Comparison of ENCODE assay signal across 8 cellular contexts in genomic region chr17:50297407-50297865, GRCh38. TPM values are rescaled to one million over a fixed set of nuclear protein-coding genes. Genes with fewer than 3 reads are reported as not detected.
DNase-seq lines count a peak whose midpoint lies in the region; ATAC-seq, FAIRE-seq and TF ChIP-seq lines count a peak whose summit lies in the region.

No MANE protein-coding gene starts in this region.

- no peak overlapping the region for H3K9ac ChIP-seq in HepG2 (ENCODE audit: insufficient read depth, low read depth, low read length)

- H3K4me1 ChIP-seq in HepG2 (ENCODE audit: insufficient read depth, low read length) = no peaks in the 10 kb centered on the region

- peak; percentile 86 for FAIRE-seq in HepG2 (lab: Jason Lieb, UNC)

- TF ChIP-seq EP300 in HepG2 (IDR thresholded peaks at IDR 0.05; ENCODE audit: low read depth in 2 of 2, low read length in 2 of 2) (no peak), HepG2 (CRISPR knock-in tag; IDR thresholded peaks at IDR 0.05; ENCODE audit: borderline replicate concordance) (no peak)

- H3K4me3 ChIP-seq in HepG2 (replicated peaks in 1 of 3; ENCODE audit: insufficient read depth in 1 of 3, low read depth in 2 of 3, low read length in 3 of 3) = no peak overlapping the region

- POLR2A ChIA-PET in HepG2 (lab: Yijun Ruan, JAX) = no interaction called here

- H3K36me3 ChIP-seq in HepG2 (replicated peaks in 1 of 2; ENCODE audit: control insufficient read depth in 1 of 2, insufficient read depth in 2 of 2, low read length in 2 of 2) = no peaks in the 10 kb centered on the region

- CTCF ChIA-PET in HepG2 (lab: Yijun Ruan, JAX; ENCODE audit: low intra/inter-chr PET ratio, low total read pairs) = interaction anchor here (0.9 to 7.9 kb wide), 10 partner anchors 24 to 218 kb away, joined by 3 to 223 read pairs (median 6); partner anchors contain the start of genes COL1A1 and TMEM92

- H3K27ac ChIP-seq in HepG2 (ENCODE audit: extremely low read length, insufficient read depth, low read length) = no peak overlapping the region

- TF ChIP-seq CTCF in HepG2 (CRISPR knock-in tag; IDR thresholded peaks at IDR 0.05) = peak; percentile 98

- 16% methylated on average over 6 of the region's 7 CpGs for WGBS in HepG2 (ENCODE audit: low lambda C conversion rate)

- TF ChIP-seq POLR2A in HepG2 (IDR thresholded peaks at IDR 0.05; ENCODE audit: insufficient read depth in 1 of 2, low read depth in 2 of 2, low read length in 2 of 2) = no peak

- in situ Hi-C loops in HepG2 (cut with HindIII; ENCODE audit: extremely low pct_ligation_motif_present, low pct_unique_long_range_greater_than_20kb) = no loop called here

- no peak overlapping the region for H3K4me2 ChIP-seq in HepG2 (ENCODE audit: low read depth, low read length)

- intact Hi-C loops in HepG2 (cut with micrococcal nuclease; ENCODE audit: unreplicated experiment) = loop anchor here (1.0 to 2.0 kb wide), 3 partner anchors 21 to 203 kb away; no protein-coding TSS in a partner anchor

- TF ChIP-seq RAD21 in HepG2 (CRISPR knock-in tag; IDR thresholded peaks at IDR 0.05) = peak; percentile 98

- no peak overlapping the region for H2AFZ ChIP-seq in HepG2 (ENCODE audit: low read length)

- no peaks in the 10 kb centered on the region for H3K9me3 ChIP-seq in HepG2 (ENCODE audit: low read length)

- DNase-seq in AG08395 (ENCODE audit: low spot score) (peak; percentile 81), NCI-H2227 treated with DMSO at 0.1 percent for 48 hours (lab: John Stamatoyannopoulos, UW) (peak; percentile 44), HepG2 (ENCODE audit: low spot score) (peak; percentile 75), OCI-M2 (lab: John Stamatoyannopoulos, UW; ENCODE audit: unreplicated experiment) (no peak)
- peak; percentile 68 for DNase-seq in activated CD4-positive, alpha-beta T cell treated with anti-CD3 and anti-CD28 coated beads for 1 hour
- peak; percentile 67 for DNase-seq in central memory CD4-positive, alpha-beta T cell
- peak; percentile 51 to 71 (median 53) for DNase-seq in stimulated activated CD4-positive, alpha-beta T cell treated with anti-CD3 and anti-CD28 coated beads, TNF-alpha, amount 100 ng/mL, for 1 hour (ENCODE audit: low read depth in 3 of 3, low spot score in 1 of 3)

- no TSS peak for BruUV-seq in HepG2 (replicated peaks; lab: Mats Ljungman, UMichigan)

- peaks cover 2 to 4% of the 10 kb centered on the region in 2 experiments; a peak in 2 of 5 replicates for H3K27me3 ChIP-seq in HepG2 (ENCODE audit: control insufficient read depth in 1 of 2, insufficient read depth in 2 of 2, low read length in 2 of 2)

- ATAC-seq in GM21381 (IDR thresholded peaks at IDR 0.05; ENCODE audit: unreplicated experiment) (peak; percentile 65), HepG2 (peak; percentile 98)

- no peaks in the 10 kb centered on the region for H4K20me1 ChIP-seq in HepG2 (ENCODE audit: insufficient read depth, low read length)

- no peaks in the 10 kb centered on the region for H3K79me2 ChIP-seq in HepG2 (ENCODE audit: insufficient read depth, low read length)

TF ChIP-seq in HepG2, 621 proteins besides CTCF, POLR2A, EP300 and RAD21 (continues in another document):
- TF ChIP-seq ZNF644 (CRISPR knock-in tag; IDR thresholded peaks at IDR 0.05; ENCODE audit: low read depth) (no peak), GLMP (CRISPR knock-in tag; IDR thresholded peaks at IDR 0.05; ENCODE audit: borderline replicate concordance) (no peak), ZNF317 (CRISPR knock-in tag; IDR thresholded peaks at IDR 0.05) (no peak), WIZ (CRISPR knock-in tag; IDR thresholded peaks at IDR 0.05) (no peak), CAMTA2 (CRISPR knock-in tag; IDR thresholded peaks at IDR 0.05; ENCODE audit: borderline replicate concordance) (no peak), ZNF607 (CRISPR knock-in tag; IDR thresholded peaks at IDR 0.05; ENCODE audit: borderline replicate concordance) (no peak), ZNF598 (CRISPR knock-in tag; IDR thresholded peaks at IDR 0.05; ENCODE audit: borderline replicate concordance) (peak; percentile 34; the same call in 1 of the 2 replicates), ZNF282 (IDR thresholded peaks at IDR 0.05; ENCODE audit: partially characterized antibody) (no peak), ZNF430 (CRISPR knock-in tag; IDR thresholded peaks at IDR 0.05) (no peak), ARHGAP35 (CRISPR knock-in tag; IDR thresholded peaks at IDR 0.05; ENCODE audit: borderline replicate concordance) (no peak), NFRKB (IDR thresholded peaks at IDR 0.05) (no peak), GPBP1L1 (CRISPR knock-in tag; IDR thresholded peaks at IDR 0.05) (no peak), RXRB (CRISPR knock-in tag; IDR thresholded peaks at IDR 0.05; ENCODE audit: borderline replicate concordance) (peak; percentile 49; the same call in 1 of the 2 replicates), MEIS1 (CRISPR knock-in tag; IDR thresholded peaks at IDR 0.05; ENCODE audit: borderline replicate concordance) (peak; percentile 56; the same call in 1 of the 2 replicates), ZNF337 (CRISPR knock-in tag; IDR thresholded peaks at IDR 0.05; ENCODE audit: borderline replicate concordance, low read depth) (no peak)

RNA-seq across cellular contexts. Expression of gene TMEM92, which starts 23.2 kb away (rescaled TPM):
- total RNA-seq in HepG2 (2016; rRNA removed; fragmentation: Illumina TruSeq; extraction: Trizol) = not detected in 2 replicates
- not detected in 2 replicates for total RNA-seq in HepG2 (2016; cell fraction: cytosol; rRNA removed; fragmentation: Illumina TruSeq; extraction: Trizol; ENCODE audit: low read depth)
- not detected in 2 replicates for total RNA-seq in HepG2 (2016; cell fraction: insoluble cytoplasmic fraction; rRNA removed; fragmentation: Illumina TruSeq; extraction: Trizol)
- 0.14 TPM in 1 of 2 replicates, not detected in the other for total RNA-seq in HepG2 (2016; cell fraction: membrane; rRNA removed; fragmentation: Illumina TruSeq; extraction: Trizol)
- total RNA-seq in HepG2 (2016; cell fraction: nucleus; rRNA removed; fragmentation: Illumina TruSeq; extraction: Trizol) = not detected in 2 replicates
- 0.07 and 0.10 TPM in 2 replicates for polyA plus RNA-seq in HepG2 (2011; rRNA removed)
- polyA plus RNA-seq in HepG2 (2011; cell fraction: cytosol; rRNA removed) = 0.25 and 0.47 TPM in 2 replicates
- 0.07 and 0.08 TPM in 2 replicates for polyA plus RNA-seq in HepG2 (2011; cell fraction: nucleus; rRNA removed)
- 0.11 and 0.31 TPM in 2 replicates for polyA plus RNA-seq in HepG2 (2012)
- 0.05 and 0.06 TPM in 2 replicates for polyA plus RNA-seq in HepG2 (2016; cell fraction: cytosol; fragmentation: Illumina TruSeq; extraction: Trizol; ENCODE audit: low read depth)
- not detected in 2 replicates for polyA plus RNA-seq in HepG2 (2016; cell fraction: insoluble cytoplasmic fraction; fragmentation: Illumina TruSeq; extraction: Trizol; ENCODE audit: low read depth)
- polyA plus RNA-seq in HepG2 (2016; cell fraction: membrane; fragmentation: Illumina TruSeq; extraction: Trizol; ENCODE audit: low read depth) = 0.23 TPM in 1 of 2 replicates, not detected in the other
- not detected in 2 replicates for polyA plus RNA-seq in HepG2 (2016; cell fraction: nucleus; fragmentation: Illumina TruSeq; extraction: Trizol; ENCODE audit: insufficient read depth, low read depth)
- polyA minus RNA-seq in HepG2 (2011; rRNA and poly(A)+ RNA removed; ENCODE audit: low replicate concordance) = 0.32 and 15.1 TPM in 2 replicates
- not detected in 2 replicates for polyA minus RNA-seq in HepG2 (2011; cell fraction: cytosol; rRNA and poly(A)+ RNA removed)
- not detected in 2 replicates for polyA minus RNA-seq in HepG2 (2011; cell fraction: nucleus; rRNA and poly(A)+ RNA removed)

RNA-seq across cellular contexts. Expression of gene XYLT2, which starts 48.5 kb away (rescaled TPM):
- 7.5 and 22.1 TPM in 2 replicates for total RNA-seq in HepG2 (2016; rRNA removed; fragmentation: Illumina TruSeq; extraction: Trizol)
- 10.5 and 11.7 TPM in 2 replicates for total RNA-seq in HepG2 (2016; cell fraction: cytosol; rRNA removed; fragmentation: Illumina TruSeq; extraction: Trizol; ENCODE audit: low read depth)
- total RNA-seq in HepG2 (2016; cell fraction: insoluble cytoplasmic fraction; rRNA removed; fragmentation: Illumina TruSeq; extraction: Trizol) = 6.2 and 23.3 TPM in 2 replicates
- total RNA-seq in HepG2 (2016; cell fraction: membrane; rRNA removed; fragmentation: Illumina TruSeq; extraction: Trizol) = 9.8 and 10.1 TPM in 2 replicates
- 20.2 and 23.1 TPM in 2 replicates for total RNA-seq in HepG2 (2016; cell fraction: nucleus; rRNA removed; fragmentation: Illumina TruSeq; extraction: Trizol)
- polyA plus RNA-seq in HepG2 (2011; rRNA removed) = 17.0 and 22.7 TPM in 2 replicates
- polyA plus RNA-seq in HepG2 (2011; cell fraction: cytosol; rRNA removed) = 9.6 and 15.4 TPM in 2 replicates
- polyA plus RNA-seq in HepG2 (2011; cell fraction: nucleus; rRNA removed) = 39.0 and 41.1 TPM in 2 replicates
- 13.3 and 17.4 TPM in 2 replicates for polyA plus RNA-seq in HepG2 (2012)
- 1.4 and 1.5 TPM in 2 replicates for polyA plus RNA-seq in HepG2 (2016; cell fraction: cytosol; fragmentation: Illumina TruSeq; extraction: Trizol; ENCODE audit: low read depth)
- 4.9 and 6.1 TPM in 2 replicates for polyA plus RNA-seq in HepG2 (2016; cell fraction: insoluble cytoplasmic fraction; fragmentation: Illumina TruSeq; extraction: Trizol; ENCODE audit: low read depth)
- polyA plus RNA-seq in HepG2 (2016; cell fraction: membrane; fragmentation: Illumina TruSeq; extraction: Trizol; ENCODE audit: low read depth) = 2.1 and 2.5 TPM in 2 replicates
- 37.4 and 38.2 TPM in 2 replicates for polyA plus RNA-seq in HepG2 (2016; cell fraction: nucleus; fragmentation: Illumina TruSeq; extraction: Trizol; ENCODE audit: insufficient read depth, low read depth)
- polyA minus RNA-seq in HepG2 (2011; rRNA and poly(A)+ RNA removed; ENCODE audit: low replicate concordance) = 34.0 and 72.4 TPM in 2 replicates
- polyA minus RNA-seq in HepG2 (2011; cell fraction: cytosol; rRNA and poly(A)+ RNA removed) = 22.9 and 27.6 TPM in 2 replicates
- polyA minus RNA-seq in HepG2 (2011; cell fraction: nucleus; rRNA and poly(A)+ RNA removed) = 14.0 and 16.7 TPM in 2 replicates
